7 cellular contexts compared by ENCODE assay signal in genomic region chr14:63854330-63854729, GRCh38. TPM values are rescaled to one million over a fixed set of nuclear protein-coding genes. Genes with fewer than 3 reads are reported as not detected.
DNase-seq lines count a peak whose midpoint lies in the region; ATAC-seq and TF ChIP-seq lines count a peak whose summit lies in the region.

No MANE protein-coding gene starts in this region.

- no peak for ATAC-seq in HG03457 (IDR thresholded peaks at IDR 0.05; ENCODE audit: unreplicated experiment)
- no peak for ATAC-seq in GM19023 (IDR thresholded peaks at IDR 0.05; ENCODE audit: unreplicated experiment)
- no peak for ATAC-seq in HG03045 (IDR thresholded peaks at IDR 0.05; ENCODE audit: unreplicated experiment)

- H3K27me3 ChIP-seq in HAP-1 (ENCODE audit: low read depth), result no peaks in the 10 kb centered on the region
- H3K27me3 ChIP-seq in skeletal muscle tissue (ENCODE audit: control insufficient read depth in 3 of 3, insufficient read depth in 3 of 3, low read length in 3 of 3), result no peaks in the 10 kb centered on the region

- H3K4me1 ChIP-seq in HAP-1 (peaks cover 32% of the 10 kb centered on the region), skeletal muscle tissue (ENCODE audit: control insufficient read depth in 3 of 3, insufficient read depth in 3 of 3, low read length in 3 of 3) (peaks cover 12 to 15% (median 13%) of the 10 kb centered on the region in 3 donors)

- DNase-seq in HAP-1 (ENCODE audit: low spot score in 2 of 2) (peak in 1 of 2 experiments; percentile 31), SK-N-MC (ENCODE audit: low read depth, low spot score) (no peak), foreskin fibroblast (no peak)

- H3K9me3 ChIP-seq in HAP-1 (no peaks in the 10 kb centered on the region), SK-N-MC (ENCODE audit: low read depth, low read length) (no peaks in the 10 kb centered on the region), skeletal muscle tissue (ENCODE audit: control insufficient read depth in 3 of 3, low read length in 3 of 3) (no peaks in the 10 kb centered on the region)

- H3K9ac ChIP-seq in SK-N-MC (ENCODE audit: insufficient read length) (peak overlapping the region; percentile 85), skeletal muscle tissue (ENCODE audit: low read depth in 1 of 3, low read length in 3 of 3) (peak overlapping the region; percentile 73 to 87 (median 81))

- no peaks in the 10 kb centered on the region for H3K36me3 ChIP-seq in HAP-1 (replicated peaks)
- H3K36me3 ChIP-seq in SK-N-MC (ENCODE audit: insufficient read depth, low read length), result no peaks in the 10 kb centered on the region
- H3K36me3 ChIP-seq in skeletal muscle tissue (ENCODE audit: control insufficient read depth in 3 of 3, insufficient read depth in 3 of 3, low read length in 3 of 3), result no peaks in the 10 kb centered on the region

- H3K4me3 ChIP-seq in HAP-1 (peak overlapping the region; percentile 54), SK-N-MC (peak overlapping the region; percentile 76), foreskin fibroblast (ENCODE audit: low read depth in 1 of 2, low read length in 2 of 2) (peak overlapping the region; percentile 62 to 65), skeletal muscle tissue (ENCODE audit: low read length in 3 of 3) (peak overlapping the region; percentile 72 to 83 (median 78))

- no peak overlapping the region for H3K27ac ChIP-seq in SK-N-MC
- peak overlapping the region; percentile 83 for H3K27ac ChIP-seq in skeletal muscle tissue (ENCODE audit: low read depth, low read length)

- no peak for TF ChIP-seq CTCF in foreskin fibroblast (IDR thresholded peaks at IDR 0.05; ENCODE audit: low read depth, low read length)

- in situ Hi-C loops in HAP-1 (cut with MboI; ENCODE audit: low sequenced_read_pairs), result no loop called here

RNA-seq across cellular contexts. Expression of gene SYNE2, which starts 1.5 kb away (rescaled TPM):
- 81.4 TPM for total RNA-seq in skeletal muscle tissue
